In genomic region chr10:69332278-69333010, GRCh38 we compare ENCODE assay signal across 1 cellular context.
TF ChIP-seq lines count a peak whose summit lies in the region.

No MANE protein-coding gene starts in this region.

TF ChIP-seq in HepG2, 621 proteins besides CTCF, POLR2A, EP300 and RAD21 (continued from another document):
- TF ChIP-seq CREB3 (CRISPR knock-in tag; IDR thresholded peaks at IDR 0.05) = no peak
- no peak for TF ChIP-seq ZNF17 (CRISPR knock-in tag; IDR thresholded peaks at IDR 0.05)
- no peak for TF ChIP-seq ZNF121 (CRISPR knock-in tag; IDR thresholded peaks at IDR 0.05)
- TF ChIP-seq THAP11 (CRISPR knock-in tag; IDR thresholded peaks at IDR 0.05) = no peak
- TF ChIP-seq TIGD3 (CRISPR knock-in tag; IDR thresholded peaks at IDR 0.05; ENCODE audit: borderline replicate concordance) = no peak
- no peak for TF ChIP-seq ZNF800 (CRISPR knock-in tag; IDR thresholded peaks at IDR 0.05)
- no peak for TF ChIP-seq ZEB1 (IDR thresholded peaks at IDR 0.05; ENCODE audit: insufficient replicate concordance, low read depth)
- no peak for TF ChIP-seq ZNF101 (CRISPR knock-in tag; IDR thresholded peaks at IDR 0.05; ENCODE audit: borderline replicate concordance, low read depth)
- TF ChIP-seq HMGXB4 (CRISPR knock-in tag; IDR thresholded peaks at IDR 0.05; ENCODE audit: borderline replicate concordance in 1 of 2, low read depth in 1 of 2) = no peak
- no peak for TF ChIP-seq ZNF788 (CRISPR knock-in tag; IDR thresholded peaks at IDR 0.05; ENCODE audit: borderline replicate concordance)
- TF ChIP-seq ZNF816 (CRISPR knock-in tag; IDR thresholded peaks at IDR 0.05; ENCODE audit: borderline replicate concordance) = no peak
- TF ChIP-seq ZNF639 (CRISPR knock-in tag; conservative IDR thresholded peaks at IDR 0.05) = no peak
- TF ChIP-seq CBFB (CRISPR knock-in tag; IDR thresholded peaks at IDR 0.05) = no peak
- no peak for TF ChIP-seq TGIF2 (CRISPR knock-in tag; IDR thresholded peaks at IDR 0.05)
- no peak for TF ChIP-seq NCOA5 (CRISPR knock-in tag; IDR thresholded peaks at IDR 0.05)
- TF ChIP-seq PITX1 (CRISPR knock-in tag; IDR thresholded peaks at IDR 0.05) = no peak
